ENCODE assay signal across 8 cellular contexts in genomic region chr7:47580811-47581331, GRCh38. TPM values are rescaled to one million over a fixed set of nuclear protein-coding genes. Genes with fewer than 3 reads are reported as not detected.
DNase-seq lines count a peak whose midpoint lies in the region; ATAC-seq and TF ChIP-seq lines count a peak whose summit lies in the region.

No MANE protein-coding gene starts in this region.

- H3K4me1 Mint-ChIP-seq in Calu3 (ENCODE audit: low read depth, unreplicated experiment): peaks cover 61% of the 10 kb centered on the region

- H3K9me3 ChIP-seq in OCI-LY3 (ENCODE audit: insufficient read depth, low read length): no peaks in the 10 kb centered on the region
- H3K9me3 ChIP-seq in fibroblast of lung (ENCODE audit: control insufficient read depth, insufficient read depth, low read depth, low read length): no peaks in the 10 kb centered on the region
- H3K9me3 ChIP-seq in osteoblast (ENCODE audit: low read depth, low read length): no peaks in the 10 kb centered on the region
- no peaks in the 10 kb centered on the region for H3K9me3 ChIP-seq in effector memory CD4-positive, alpha-beta T cell (ENCODE audit: control insufficient read depth, low read length)

- no TSS peak for BruUV-seq in Calu3 (replicated peaks; lab: Mats Ljungman, UMichigan)

- no peak overlapping the region for H3K27ac ChIP-seq in OCI-LY3 (ENCODE audit: low read length)
- H3K27ac ChIP-seq in fibroblast of lung (ENCODE audit: insufficient read depth, low read length): peak overlapping the region; percentile 79
- H3K27ac ChIP-seq in osteoblast (ENCODE audit: low read depth, low read length): peak overlapping the region; percentile 87
- no peak overlapping the region for H3K27ac ChIP-seq in effector memory CD4-positive, alpha-beta T cell (ENCODE audit: insufficient read depth, low read length, poor library complexity, severe bottlenecking)

- H3K79me2 ChIP-seq in OCI-LY3 (ENCODE audit: low read length): no peaks in the 10 kb centered on the region
- peaks cover 50% of the 10 kb centered on the region for H3K79me2 ChIP-seq in fibroblast of lung (ENCODE audit: control insufficient read depth, insufficient read depth, low read length)
- peaks cover 48% of the 10 kb centered on the region for H3K79me2 ChIP-seq in osteoblast (ENCODE audit: insufficient read depth, low read length)

- H3K4me1 ChIP-seq in OCI-LY3 (ENCODE audit: low read length) (peaks cover 23% of the 10 kb centered on the region), fibroblast of lung (ENCODE audit: control insufficient read depth, extremely low read depth, insufficient read depth, low read length) (peaks cover 34% of the 10 kb centered on the region), osteoblast (ENCODE audit: insufficient read depth, low read length) (peaks cover 59% of the 10 kb centered on the region)
- no peaks in the 10 kb centered on the region for H3K4me1 ChIP-seq in effector memory CD4-positive, alpha-beta T cell (ENCODE audit: control insufficient read depth, insufficient read depth, low read length, poor library complexity, severe bottlenecking)

- peaks cover 62% of the 10 kb centered on the region for H3K36me3 Mint-ChIP-seq in Calu3 (ENCODE audit: insufficient read depth, unreplicated experiment)

- CTCF ChIA-PET in Calu3 (lab: Charles Lee): interaction anchor here (0.6 to 2.1 kb wide), 8 partner anchors 22 to 1859 kb away, joined by 3 to 11 read pairs (median 5); no protein-coding TSS in a partner anchor

- peak overlapping the region; percentile 100 for H3K4me3 Mint-ChIP-seq in Calu3 (ENCODE audit: low read depth, unreplicated experiment)

- intact Hi-C loops in Calu3 (cut with micrococcal nuclease; ENCODE audit: unreplicated experiment): loop anchor here (2.0 kb wide), 1 partner anchor 144 kb away; no protein-coding TSS in a partner anchor

- peak overlapping the region; percentile 88 for H3K27ac Mint-ChIP-seq in Calu3 (ENCODE audit: unreplicated experiment)

- H4K20me1 ChIP-seq in OCI-LY3 (ENCODE audit: insufficient read depth, low read length) (no peaks in the 10 kb centered on the region), fibroblast of lung (ENCODE audit: control insufficient read depth, extremely low read depth, insufficient read depth, low read length) (no peaks in the 10 kb centered on the region), osteoblast (ENCODE audit: insufficient read depth, low read length) (no peaks in the 10 kb centered on the region)

- TF ChIP-seq CTCF in Calu3 (IDR thresholded peaks at IDR 0.05; ENCODE audit: unreplicated experiment) (no peak), OCI-LY3 (IDR thresholded peaks at IDR 0.05; ENCODE audit: low read depth, low read length) (peak; percentile 33), fibroblast of lung (conservative IDR thresholded peaks at IDR 0.05 in 1 of 2, IDR thresholded peaks at IDR 0.05 in 1 of 2; ENCODE audit: low read depth in 1 of 2, low read length in 2 of 2) (no peak), osteoblast (IDR thresholded peaks at IDR 0.05; ENCODE audit: extremely low read depth, low read depth, low read length) (peak; percentile 18)

- peak overlapping the region; percentile 87 for H3K4me3 ChIP-seq in OCI-LY3 (ENCODE audit: low read length)
- H3K4me3 ChIP-seq in fibroblast of lung (replicated peaks in 1 of 4; ENCODE audit: control extremely low read depth in 1 of 4, insufficient read depth in 1 of 4, low read depth in 3 of 4, low read length in 4 of 4): peak overlapping the region; percentile 82 to 89 (median 88)
- peak overlapping the region; percentile 81 for H3K4me3 ChIP-seq in osteoblast (ENCODE audit: insufficient read depth, low read length)
- no peak overlapping the region for H3K4me3 ChIP-seq in effector memory CD4-positive, alpha-beta T cell (ENCODE audit: insufficient read depth, low read depth, low read length, poor library complexity, severe bottlenecking)

- no peak for ATAC-seq in HG03521 (IDR thresholded peaks at IDR 0.05; ENCODE audit: unreplicated experiment)

- no peaks in the 10 kb centered on the region for H3K27me3 Mint-ChIP-seq in Calu3 (ENCODE audit: unreplicated experiment)

- H3K9ac ChIP-seq in OCI-LY3 (ENCODE audit: low read length): peak overlapping the region; percentile 80
- peak overlapping the region; percentile 97 for H3K9ac ChIP-seq in fibroblast of lung (ENCODE audit: insufficient read depth, low read length)

- H3K4me2 ChIP-seq in OCI-LY3 (ENCODE audit: low read length) (peak overlapping the region; percentile 96), fibroblast of lung (ENCODE audit: extremely low read depth, insufficient read depth, low read length) (peak overlapping the region; percentile 74), osteoblast (ENCODE audit: insufficient read depth, low read length) (peak overlapping the region; percentile 87)

- H3K27me3 ChIP-seq in OCI-LY3 (ENCODE audit: low read depth, low read length) (peaks cover 13% of the 10 kb centered on the region), fibroblast of lung (ENCODE audit: control insufficient read depth, insufficient read depth, low read length) (no peaks in the 10 kb centered on the region), osteoblast (ENCODE audit: insufficient read depth, low read length) (no peaks in the 10 kb centered on the region)
- H3K27me3 ChIP-seq in effector memory CD4-positive, alpha-beta T cell (replicated peaks; ENCODE audit: control insufficient read depth, insufficient read depth, low read length, poor library complexity, severe bottlenecking): no peaks in the 10 kb centered on the region

- DNase-seq in Calu3: peak; percentile 43
- peak in 1 of 2 donors; percentile 36 for DNase-seq in fibroblast of lung (ENCODE audit: low read depth in 2 of 2)
- DNase-seq in osteoblast (ENCODE audit: insufficient read length, low spot score, missing footprints): peak; percentile 86
- DNase-seq in DMS79 treated with DMSO at 0.1 percent for 48 hours (lab: John Stamatoyannopoulos, UW): no peak
- no peak for DNase-seq in NCI-H2227 treated with DMSO at 0.1 percent for 48 hours (lab: John Stamatoyannopoulos, UW)
- no peak for DNase-seq in effector memory CD4-positive, alpha-beta T cell

- H3K36me3 ChIP-seq in OCI-LY3 (replicated peaks; ENCODE audit: low read depth, low read length) (no peaks in the 10 kb centered on the region), fibroblast of lung (ENCODE audit: control insufficient read depth, insufficient read depth, low read length) (peaks cover 4% of the 10 kb centered on the region), osteoblast (ENCODE audit: insufficient read depth, low read length) (peaks cover 23% of the 10 kb centered on the region)
- H3K36me3 ChIP-seq in effector memory CD4-positive, alpha-beta T cell (ENCODE audit: control insufficient read depth, insufficient read depth, low read length): no peaks in the 10 kb centered on the region

- no peak overlapping the region for H2AFZ ChIP-seq in OCI-LY3 (ENCODE audit: low read depth, low read length)
- H2AFZ ChIP-seq in fibroblast of lung (ENCODE audit: low read length): no peak overlapping the region
- peak overlapping the region; percentile 27 for H2AFZ ChIP-seq in osteoblast (ENCODE audit: low read length)

- H3K9me3 Mint-ChIP-seq in Calu3 (ENCODE audit: low read depth, unreplicated experiment): no peaks in the 10 kb centered on the region

RNA-seq across cellular contexts. Expression of gene TNS3, which starts 1.0 kb away (rescaled TPM):
- total RNA-seq in Calu3 (2022) (102 and 135 TPM in 2 replicates), fibroblast of lung (52.6 and 88.8 TPM in 2 replicates), osteoblast (67.3 and 88.1 TPM in 2 replicates)
- 52.9 and 74.4 TPM in 2 replicates for polyA plus RNA-seq in fibroblast of lung
- polyA plus RNA-seq in fibroblast of lung (2012): 54.7 and 86.1 TPM in 2 replicates
- 200 and 269 TPM in 2 replicates for polyA minus RNA-seq in fibroblast of lung (ENCODE audit: low replicate concordance)

Comparison
In these comparisons a context has a peak if more than half of its experiments do, and no peak if none do; other contexts are left out.
1. DNase-seq: peak in Calu3 (single experiment) and osteoblast (single experiment); none in DMS79 treated with DMSO at 0.1 percent for 48 hours (single experiment), NCI-H2227 treated with DMSO at 0.1 percent for 48 hours (single experiment) and effector memory CD4-positive, alpha-beta T cell (0 of 3).
2. CTCF ChIP-seq: peak in OCI-LY3 (single experiment) and osteoblast (single experiment); none in Calu3 (single experiment) and fibroblast of lung (0 of 2).
3. H3K27ac ChIP-seq: peak in fibroblast of lung (single experiment) and osteoblast (single experiment); none in OCI-LY3 (single experiment) and effector memory CD4-positive, alpha-beta T cell (single experiment).
4. Peak in every context shown above with its lines, with median percentiles within 50 percentile points of each other: H3K4me2 ChIP-seq.